Comparison of ENCODE assay signal across 1 cellular context in the genomic region with DNA sequence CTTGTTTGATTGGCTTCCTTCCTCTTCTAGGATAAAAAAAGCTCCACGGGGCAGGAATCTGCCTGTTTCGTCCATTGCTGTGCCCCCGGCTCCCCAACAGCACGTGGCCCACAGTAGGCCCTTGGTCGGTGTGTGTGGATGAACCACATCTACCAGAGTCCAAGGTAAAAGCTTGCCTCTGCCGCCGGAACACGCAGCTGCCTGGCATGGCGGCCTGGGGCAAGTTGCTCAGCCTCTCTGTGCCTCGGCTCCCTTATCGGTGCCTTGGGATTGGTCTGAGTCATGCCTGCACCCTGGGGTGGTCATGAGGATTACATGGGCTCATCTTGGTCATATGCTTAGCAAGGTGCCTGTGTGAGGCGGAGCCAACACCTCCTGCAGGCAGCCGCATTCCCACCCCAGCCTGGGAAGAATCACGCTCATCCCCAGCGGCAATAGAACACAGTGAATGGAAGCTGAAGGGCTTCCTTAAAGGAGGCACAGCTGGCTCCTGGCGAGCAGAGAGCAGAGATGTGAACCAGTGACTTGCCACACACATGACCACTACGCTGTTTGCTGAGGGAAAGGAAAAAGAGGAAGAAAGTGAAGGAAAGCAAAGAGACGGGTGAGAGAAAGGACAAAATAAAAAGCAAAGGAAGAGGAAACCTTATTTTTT.
TF ChIP-seq lines count a peak whose summit lies in the region.

No MANE protein-coding gene starts in this region.

TF ChIP-seq in K562, 482 proteins besides CTCF, POLR2A, EP300 and RAD21 (continued from another document and continues in another):
- TF ChIP-seq ARID2 (IDR thresholded peaks at IDR 0.05) (no peak), SUPT5H (IDR thresholded peaks at IDR 0.05) (0 out of 2 replicates have a peak, but pooled peaks have one; percentile 31), ZNF217 (CRISPR knock-in tag; IDR thresholded peaks at IDR 0.05) (no peak), LCOR (CRISPR knock-in tag; IDR thresholded peaks at IDR 0.05) (no peak), MTA2 (IDR thresholded peaks at IDR 0.05; ENCODE audit: low read depth) (0 out of 2 replicates have a peak, but pooled peaks have one; percentile 8), FUS (optimal IDR thresholded peaks at IDR 0.05; ENCODE audit: low read depth, low read length) (no peak), ZNF133 (CRISPR knock-in tag; IDR thresholded peaks at IDR 0.05) (no peak), PML (IDR thresholded peaks at IDR 0.05; ENCODE audit: low read length) (no peak), MAX (CRISPR knock-in tag; IDR thresholded peaks at IDR 0.05) (peak; percentile 82), CXXC5 (CRISPR knock-in tag; IDR thresholded peaks at IDR 0.05) (no peak; the same call in none of the 2 replicates), ZBTB17 (CRISPR knock-in tag; IDR thresholded peaks at IDR 0.05) (no peak), CBX5 (IDR thresholded peaks at IDR 0.05; ENCODE audit: borderline replicate concordance, low read depth) (no peak), FIP1L1 (IDR thresholded peaks at IDR 0.05; ENCODE audit: low read depth, low read length, poor library complexity, severe bottlenecking) (no peak), MCM3 (IDR thresholded peaks at IDR 0.05) (no peak), MYC (IDR thresholded peaks at IDR 0.05; ENCODE audit: low read depth, low read length) (peak; percentile 41), MYC (CRISPR knock-in tag; IDR thresholded peaks at IDR 0.05; ENCODE audit: borderline replicate concordance, low read depth) (no peak; the same call in 1 of the 2 replicates), HLTF (IDR thresholded peaks at IDR 0.05) (no peak), ARHGAP35 (IDR thresholded peaks at IDR 0.05; ENCODE audit: partially characterized antibody) (no peak), NR2F6 (CRISPR knock-in tag; IDR thresholded peaks at IDR 0.05) (no peak), ZBTB11 (CRISPR knock-in tag; IDR thresholded peaks at IDR 0.05) (peak in 1 of 3 experiments; percentile 32; a peak in 1 of 6 replicates), RFX7 (CRISPR knock-in tag; IDR thresholded peaks at IDR 0.05) (no peak), CCAR2 (IDR thresholded peaks at IDR 0.05; ENCODE audit: low read depth, low read length) (no peak), HSF4 (CRISPR knock-in tag; IDR thresholded peaks at IDR 0.05; ENCODE audit: borderline replicate concordance) (peak; percentile 76; the same call in 1 of the 2 replicates), HDAC2 (IDR thresholded peaks at IDR 0.05) (0 out of 2 replicates have a peak, but pooled peaks have one; percentile 38), CBFB (CRISPR knock-in tag; IDR thresholded peaks at IDR 0.05) (0 out of 2 replicates have a peak, but pooled peaks have one; percentile 35), VEZF1 (CRISPR knock-in tag; IDR thresholded peaks at IDR 0.05) (peak; percentile 31; the same call in 1 of the 2 replicates), XRCC5 (IDR thresholded peaks at IDR 0.05; ENCODE audit: low read depth, low read length) (no peak), PRMT5 (CRISPR knock-in tag; IDR thresholded peaks at IDR 0.05) (no peak), HDAC1 (IDR thresholded peaks at IDR 0.05) (peak in 1 of 2 experiments; percentile 21; a peak in 1 of 4 replicates), RHOXF2B (CRISPR knock-in tag; conservative IDR thresholded peaks at IDR 0.05) (no peak), NBN (IDR thresholded peaks at IDR 0.05; ENCODE audit: low read depth) (no peak), SMARCC2 (IDR thresholded peaks at IDR 0.05; ENCODE audit: low read depth) (no peak)
- TF ChIP-seq, protein P1, sequence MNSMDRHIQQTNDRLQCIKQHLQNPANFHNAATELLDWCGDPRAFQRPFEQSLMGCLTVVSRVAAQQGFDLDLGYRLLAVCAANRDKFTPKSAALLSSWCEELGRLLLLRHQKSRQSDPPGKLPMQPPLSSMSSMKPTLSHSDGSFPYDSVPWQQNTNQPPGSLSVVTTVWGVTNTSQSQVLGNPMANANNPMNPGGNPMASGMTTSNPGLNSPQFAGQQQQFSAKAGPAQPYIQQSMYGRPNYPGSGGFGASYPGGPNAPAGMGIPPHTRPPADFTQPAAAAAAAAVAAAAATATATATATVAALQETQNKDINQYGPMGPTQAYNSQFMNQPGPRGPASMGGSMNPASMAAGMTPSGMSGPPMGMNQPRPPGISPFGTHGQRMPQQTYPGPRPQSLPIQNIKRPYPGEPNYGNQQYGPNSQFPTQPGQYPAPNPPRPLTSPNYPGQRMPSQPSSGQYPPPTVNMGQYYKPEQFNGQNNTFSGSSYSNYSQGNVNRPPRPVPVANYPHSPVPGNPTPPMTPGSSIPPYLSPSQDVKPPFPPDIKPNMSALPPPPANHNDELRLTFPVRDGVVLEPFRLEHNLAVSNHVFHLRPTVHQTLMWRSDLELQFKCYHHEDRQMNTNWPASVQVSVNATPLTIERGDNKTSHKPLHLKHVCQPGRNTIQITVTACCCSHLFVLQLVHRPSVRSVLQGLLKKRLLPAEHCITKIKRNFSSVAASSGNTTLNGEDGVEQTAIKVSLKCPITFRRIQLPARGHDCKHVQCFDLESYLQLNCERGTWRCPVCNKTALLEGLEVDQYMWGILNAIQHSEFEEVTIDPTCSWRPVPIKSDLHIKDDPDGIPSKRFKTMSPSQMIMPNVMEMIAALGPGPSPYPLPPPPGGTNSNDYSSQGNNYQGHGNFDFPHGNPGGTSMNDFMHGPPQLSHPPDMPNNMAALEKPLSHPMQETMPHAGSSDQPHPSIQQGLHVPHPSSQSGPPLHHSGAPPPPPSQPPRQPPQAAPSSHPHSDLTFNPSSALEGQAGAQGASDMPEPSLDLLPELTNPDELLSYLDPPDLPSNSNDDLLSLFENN (IDR thresholded peaks at IDR 0.05; ENCODE audit: low read depth in 2 of 2, low read length in 2 of 2): no peak
- TF ChIP-seq, protein P2, sequence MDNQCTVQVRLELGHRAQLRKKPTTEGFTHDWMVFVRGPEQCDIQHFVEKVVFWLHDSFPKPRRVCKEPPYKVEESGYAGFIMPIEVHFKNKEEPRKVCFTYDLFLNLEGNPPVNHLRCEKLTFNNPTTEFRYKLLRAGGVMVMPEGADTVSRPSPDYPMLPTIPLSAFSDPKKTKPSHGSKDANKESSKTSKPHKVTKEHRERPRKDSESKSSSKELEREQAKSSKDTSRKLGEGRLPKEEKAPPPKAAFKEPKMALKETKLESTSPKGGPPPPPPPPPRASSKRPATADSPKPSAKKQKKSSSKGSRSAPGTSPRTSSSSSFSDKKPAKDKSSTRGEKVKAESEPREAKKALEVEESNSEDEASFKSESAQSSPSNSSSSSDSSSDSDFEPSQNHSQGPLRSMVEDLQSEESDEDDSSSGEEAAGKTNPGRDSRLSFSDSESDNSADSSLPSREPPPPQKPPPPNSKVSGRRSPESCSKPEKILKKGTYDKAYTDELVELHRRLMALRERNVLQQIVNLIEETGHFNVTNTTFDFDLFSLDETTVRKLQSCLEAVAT (IDR thresholded peaks at IDR 0.05): peak in 1 of 2 experiments; percentile 76; a peak in 1 of 4 replicates
- TF ChIP-seq, protein P3, sequence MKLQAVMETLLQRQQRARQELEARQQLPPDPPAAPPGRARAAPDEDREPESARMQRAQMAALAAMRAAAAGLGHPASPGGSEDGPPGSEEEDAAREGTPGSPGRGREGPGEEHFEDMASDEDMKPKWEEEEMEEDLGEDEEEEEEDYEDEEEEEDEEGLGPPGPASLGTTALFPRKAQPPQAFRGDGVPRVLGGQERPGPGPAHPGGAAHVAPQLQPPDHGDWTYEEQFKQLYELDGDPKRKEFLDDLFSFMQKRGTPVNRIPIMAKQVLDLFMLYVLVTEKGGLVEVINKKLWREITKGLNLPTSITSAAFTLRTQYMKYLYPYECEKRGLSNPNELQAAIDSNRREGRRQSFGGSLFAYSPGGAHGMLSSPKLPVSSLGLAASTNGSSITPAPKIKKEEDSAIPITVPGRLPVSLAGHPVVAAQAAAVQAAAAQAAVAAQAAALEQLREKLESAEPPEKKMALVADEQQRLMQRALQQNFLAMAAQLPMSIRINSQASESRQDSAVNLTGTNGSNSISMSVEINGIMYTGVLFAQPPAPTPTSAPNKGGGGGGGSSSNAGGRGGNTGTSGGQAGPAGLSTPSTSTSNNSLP (IDR thresholded peaks at IDR 0.05; ENCODE audit: borderline replicate concordance, low read depth, low read length): no peak
- TF ChIP-seq, protein P4, sequence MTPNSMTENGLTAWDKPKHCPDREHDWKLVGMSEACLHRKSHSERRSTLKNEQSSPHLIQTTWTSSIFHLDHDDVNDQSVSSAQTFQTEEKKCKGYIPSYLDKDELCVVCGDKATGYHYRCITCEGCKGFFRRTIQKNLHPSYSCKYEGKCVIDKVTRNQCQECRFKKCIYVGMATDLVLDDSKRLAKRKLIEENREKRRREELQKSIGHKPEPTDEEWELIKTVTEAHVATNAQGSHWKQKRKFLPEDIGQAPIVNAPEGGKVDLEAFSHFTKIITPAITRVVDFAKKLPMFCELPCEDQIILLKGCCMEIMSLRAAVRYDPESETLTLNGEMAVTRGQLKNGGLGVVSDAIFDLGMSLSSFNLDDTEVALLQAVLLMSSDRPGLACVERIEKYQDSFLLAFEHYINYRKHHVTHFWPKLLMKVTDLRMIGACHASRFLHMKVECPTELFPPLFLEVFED (CRISPR knock-in tag; conservative IDR thresholded peaks at IDR 0.05): no peak
